8 cellular contexts compared by ENCODE assay signal in the genomic region with DNA sequence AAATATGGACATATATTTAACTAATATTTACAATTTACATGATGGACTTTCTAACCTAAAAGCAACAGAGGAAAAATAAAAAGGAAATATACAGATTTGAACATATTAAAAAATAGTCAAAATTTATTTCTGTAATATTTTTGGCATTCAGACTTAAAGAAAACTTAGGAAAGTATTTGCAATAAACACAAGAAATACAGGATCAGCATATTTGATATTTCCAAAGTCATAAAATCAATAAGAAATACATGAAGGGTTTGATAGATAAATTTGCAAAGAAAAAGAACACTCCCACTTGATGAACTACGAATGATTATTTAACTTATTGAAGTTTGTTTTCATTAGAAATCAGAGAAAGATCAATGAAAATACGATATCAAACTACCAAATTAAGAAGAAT. TPM values are rescaled to one million over a fixed set of nuclear protein-coding genes. Genes with fewer than 3 reads are reported as not detected.
"Had no signal": no experiment of that assay in that cellular context is flagged by ENCODE, and none has a peak within 500 bp of the region (broad histone marks: within the 10 kb centered on the region; RNA-seq: fewer than 3 reads in every experiment).

No MANE protein-coding gene starts in this region.

- H2AFZ ChIP-seq: GM23338 had no signal

- FAIRE-seq: H1, H54 had no signal

- H3K27ac ChIP-seq: HL-60 had no signal

- ATAC-seq: GM23338 had no signal

- H3K4me3 ChIP-seq: GM23338 had no signal

- H3K4me1 Mint-ChIP-seq: GM23338, H9 had no signal

- H3K9me3 Mint-ChIP-seq: GM23338, H9 had no signal

- H3K4me3 Mint-ChIP-seq: GM23338, H9 had no signal

- H3K27ac Mint-ChIP-seq: GM23338, H9 had no signal

- H3K4me2 ChIP-seq: GM23338 had no signal

- DNase-seq: H9, HCEC 1CT, IMR-90, KBM-7 had no signal

RNA-seq across cellular contexts. Expression of a gene that starts 58.0 kb away (rescaled TPM):
- total RNA-seq: IMR-90 had no signal
- polyA plus RNA-seq: IMR-90 had no signal
